ENCODE assay signal across 8 cellular contexts in genomic region chr20:44187763-44188709, GRCh38. TPM values are rescaled to one million over a fixed set of nuclear protein-coding genes. Genes with fewer than 3 reads are reported as not detected.
DNase-seq lines count a peak whose midpoint lies in the region; ATAC-seq and TF ChIP-seq lines count a peak whose summit lies in the region.

No MANE protein-coding gene starts in this region.

- no peaks in the 10 kb centered on the region for H3K9me2 ChIP-seq in OCI-LY7 (ENCODE audit: insufficient read depth, low read length)

- CTCF ChIA-PET in BJ (lab: Yijun Ruan, JAX) (interaction anchor here (0.5 to 8.2 kb wide), 14 partner anchors 9 to 465 kb away, joined by 3 to 307 read pairs (median 3); no protein-coding TSS in a partner anchor), OCI-LY7 (lab: Charles Lee; ENCODE audit: unreplicated experiment) (interaction anchor here (1.2 kb wide), 1 partner anchor 68 kb away, joined by 5 read pairs; no protein-coding TSS in a partner anchor)

- H3K36me3 ChIP-seq in BJ (ENCODE audit: control insufficient read depth, insufficient read depth, low read length) (no peaks in the 10 kb centered on the region), OCI-LY7 (ENCODE audit: insufficient read depth, low read length) (no peaks in the 10 kb centered on the region), esophagus squamous epithelium (no peaks in the 10 kb centered on the region)

- H3K4me1 ChIP-seq in OCI-LY7 (ENCODE audit: insufficient read depth, low read length, poor library complexity, severe bottlenecking): peaks cover 12% of the 10 kb centered on the region
- peaks cover 13 to 36% (median 14%) of the 10 kb centered on the region in 3 donors for H3K4me1 ChIP-seq in esophagus squamous epithelium

- no peaks in the 10 kb centered on the region; the same call in 1 of the 2 replicates for H3K27me3 ChIP-seq in BJ (ENCODE audit: control insufficient read depth, insufficient read depth, low read length)
- H3K27me3 ChIP-seq in esophagus squamous epithelium: peaks cover 0 to 25% (median 0%) of the 10 kb centered on the region in 4 donors

- TF ChIP-seq POLR2A in esophagus squamous epithelium (IDR thresholded peaks at IDR 0.05): no peak

- H3K4me2 ChIP-seq in OCI-LY7 (ENCODE audit: low read length): peak overlapping the region; percentile 49

- no peaks in the 10 kb centered on the region for H3K9me3 ChIP-seq in OCI-LY7 (ENCODE audit: low read length)
- H3K9me3 ChIP-seq in esophagus squamous epithelium: no peaks in the 10 kb centered on the region

- DNase-seq in BJ (ENCODE audit: low read depth): peak; percentile 53
- peak; percentile 41 for DNase-seq in OCI-LY7 (ENCODE audit: low spot score)
- DNase-seq in esophagus squamous epithelium (lab: John Stamatoyannopoulos, UW): no peak
- DNase-seq in nephron progenitor cell: peak; percentile 55
- DNase-seq in stimulated activated CD4-positive, alpha-beta T cell treated with anti-CD3 and anti-CD28 coated beads, Interleukin-2, amount 100 ng/mL, for 24 hours: no peak
- DNase-seq in DMS53 treated with DMSO at 0.1 percent for 48 hours (lab: John Stamatoyannopoulos, UW; ENCODE audit: unreplicated experiment): no peak

- intact Hi-C loops in OCI-LY7 (cut with micrococcal nuclease; ENCODE audit: unreplicated experiment) (no loop called here), esophagus squamous epithelium (cut with DNase I) (no loop called here)

- H3K27ac Mint-ChIP-seq in nephron progenitor cell: peak overlapping the region; percentile 93

- H3K79me2 ChIP-seq in OCI-LY7 (ENCODE audit: insufficient read depth, low read depth, low read length): no peaks in the 10 kb centered on the region

- no peaks in the 10 kb centered on the region for H4K20me1 ChIP-seq in OCI-LY7 (ENCODE audit: insufficient read depth, low read length)

- no peaks in the 10 kb centered on the region for H3K36me3 Mint-ChIP-seq in nephron progenitor cell (ENCODE audit: low read depth)

- TF ChIP-seq CTCF in BJ (IDR thresholded peaks at IDR 0.05; ENCODE audit: insufficient read depth, low read depth, low read length) (no peak), OCI-LY7 (conservative IDR thresholded peaks at IDR 0.05; ENCODE audit: low read length) (no peak), esophagus squamous epithelium (IDR thresholded peaks at IDR 0.05) (no peak), nephron progenitor cell (IDR thresholded peaks at IDR 0.05) (no peak)

- H3K27me3 Mint-ChIP-seq in nephron progenitor cell (ENCODE audit: low read depth, poor library complexity): peaks cover 8% of the 10 kb centered on the region

- peaks cover 49% of the 10 kb centered on the region for H3K4me1 Mint-ChIP-seq in nephron progenitor cell

- H3K4me3 Mint-ChIP-seq in nephron progenitor cell: peak overlapping the region; percentile 82

- POLR2A ChIA-PET in BJ (lab: Charles Lee): interaction anchor here (0.6 to 1.1 kb wide), 2 partner anchors 71 to 82 kb away, joined by 3 to 5 read pairs; no protein-coding TSS in a partner anchor
- POLR2A ChIA-PET in OCI-LY7 (lab: Charles Lee): no interaction called here

- no TSS peak for BruUV-seq in OCI-LY7 (replicated peaks; lab: Mats Ljungman, UMichigan)

- ATAC-seq in GM18519 (IDR thresholded peaks at IDR 0.05; ENCODE audit: low FRiP score, unreplicated experiment): no peak
- ATAC-seq in HG02571 (IDR thresholded peaks at IDR 0.05; ENCODE audit: unreplicated experiment): no peak

- H3K9me3 Mint-ChIP-seq in nephron progenitor cell: no peaks in the 10 kb centered on the region

- H3K4me3 ChIP-seq in BJ (ENCODE audit: low read depth, low read length) (peak overlapping the region; percentile 44), OCI-LY7 (ENCODE audit: low read depth, low read length, poor library complexity, severe bottlenecking) (no peak overlapping the region), esophagus squamous epithelium (peak overlapping the region in 3 of 4 donors; percentile 48 to 59 (median 51))

- peak overlapping the region; percentile 65 for H2AFZ ChIP-seq in OCI-LY7 (ENCODE audit: low read length)

- H3K27ac ChIP-seq in OCI-LY7 (ENCODE audit: low read depth, low read length, poor library complexity, severe bottlenecking): no peak overlapping the region
- H3K27ac ChIP-seq in esophagus squamous epithelium: peak overlapping the region; percentile 54 to 87 (median 81)

- 22 to 37% methylated on average over 6 to 8 of the region's 8 CpGs for WGBS in esophagus squamous epithelium, 2 donors

RNA-seq across cellular contexts. Expression of gene JPH2, which starts 1.0 kb away (rescaled TPM):
- 9.5 and 14.7 TPM in 2 replicates for polyA plus RNA-seq in BJ (2011; rRNA removed)
- polyA minus RNA-seq in BJ (2011; rRNA and poly(A)+ RNA removed): 12.7 and 13.1 TPM in 2 replicates
- total RNA-seq in OCI-LY7 (2014; rRNA removed; shearing (Covaris generic)): not detected in 2 replicates
- total RNA-seq in OCI-LY7 (2022): not detected in 2 replicates
- 10 to 100 TPM in 1 of 4 donors, 1 to 10 TPM in 3; 2.4 to 32.0 (median 6.8) TPM for total RNA-seq in esophagus squamous epithelium

RNA-seq across cellular contexts. Expression of gene OSER1, which starts 22.5 kb away (rescaled TPM):
- 50.2 and 55.5 TPM in 2 replicates for polyA plus RNA-seq in BJ (2011; rRNA removed)
- 19.8 and 31.8 TPM in 2 replicates for polyA minus RNA-seq in BJ (2011; rRNA and poly(A)+ RNA removed)
- 24.5 and 28.1 TPM in 2 replicates for total RNA-seq in OCI-LY7 (2014; rRNA removed; shearing (Covaris generic))
- total RNA-seq in OCI-LY7 (2022): 31.9 and 35.9 TPM in 2 replicates
- total RNA-seq in esophagus squamous epithelium: 10 to 100 TPM; 16.1 to 62.2 (median 25.0) TPM

RNA-seq across cellular contexts. Expression of gene GDAP1L1, which starts 59.1 kb away (rescaled TPM):
- polyA plus RNA-seq in BJ (2011; rRNA removed): not detected in 2 replicates
- polyA minus RNA-seq in BJ (2011; rRNA and poly(A)+ RNA removed): not detected in 2 replicates
- not detected in 2 replicates for total RNA-seq in OCI-LY7 (2014; rRNA removed; shearing (Covaris generic))
- total RNA-seq in OCI-LY7 (2022): 0.27 TPM in 1 of 2 replicates, not detected in the other
- total RNA-seq in esophagus squamous epithelium: not detected

Comparison
In these comparisons a context has a peak if more than half of its experiments do, and no peak if none do; other contexts are left out.
1. DNase-seq: peak in BJ (single experiment), OCI-LY7 (single experiment) and nephron progenitor cell (single experiment); none in esophagus squamous epithelium (single experiment), stimulated activated CD4-positive, alpha-beta T cell treated with anti-CD3 and anti-CD28 coated beads, Interleukin-2, amount 100 ng/mL, for 24 hours (0 of 2) and DMS53 treated with DMSO at 0.1 percent for 48 hours (single experiment).